ENCODE assay signal across 16 cellular contexts in the genomic region with DNA sequence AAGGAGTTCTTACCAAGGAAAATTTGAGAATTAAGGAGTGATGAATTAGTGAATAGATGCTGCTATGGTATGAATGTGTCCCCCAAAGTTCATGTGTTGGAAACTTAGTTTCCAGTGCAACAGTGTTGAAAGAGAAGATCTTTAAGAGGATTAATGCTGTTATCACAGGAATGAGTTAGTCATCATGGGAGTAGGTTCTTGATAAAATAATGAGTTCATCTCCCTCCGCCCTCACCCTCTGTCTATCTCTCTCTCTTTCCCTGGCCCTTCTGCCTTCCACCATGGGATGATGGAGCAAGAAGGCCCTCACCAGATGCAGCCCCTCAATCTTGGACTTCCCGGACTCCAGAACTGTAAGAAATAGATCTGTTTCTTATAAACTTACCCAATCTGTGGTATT. TPM values are rescaled to one million over a fixed set of nuclear protein-coding genes. Genes with fewer than 3 reads are reported as not detected.
DNase-seq lines count a peak whose midpoint lies in the region; ATAC-seq and TF ChIP-seq lines count a peak whose summit lies in the region.
"Had no signal": no experiment of that assay in that cellular context is flagged by ENCODE, and none has a peak within 500 bp of the region (broad histone marks: within the 10 kb centered on the region; RNA-seq: fewer than 3 reads in every experiment).

No MANE protein-coding gene starts in this region.

- H3K27ac Mint-ChIP-seq in stimulated activated naive CD8-positive, alpha-beta T cell treated with anti-CD3 and anti-CD28 coated beads, Interleukin-15, amount 100 ng/mL, for 72 hours = no peak overlapping the region
- H3K27ac Mint-ChIP-seq in activated T-cell treated with anti-CD3 and anti-CD28 coated beads, Interleukin-2, amount 50 U/mL, for 72 hours = no peak overlapping the region
- no peak overlapping the region for H3K27ac Mint-ChIP-seq in CD14-positive monocyte
- H3K27ac Mint-ChIP-seq: B cell; CD4-positive, CD25-positive, alpha-beta regulatory T cell; CD8-positive, alpha-beta memory T cell; GM23338; HFFc6 had no signal

- DNase-seq in stimulated activated naive CD8-positive, alpha-beta T cell treated with anti-CD3 and anti-CD28 coated beads, Interleukin-15, Interleukin-2, amounts not matched to agents 100 U/mL and 50 U/mL, for 24 hours = no peak
- DNase-seq in stimulated activated naive CD8-positive, alpha-beta T cell treated with anti-CD3 and anti-CD28 coated beads, Interleukin-15, amount 100 ng/mL, for 72 hours = no peak
- peak; percentile 7 to 19 for DNase-seq in erythroblast (lab: John Stamatoyannopoulos, UW)
- DNase-seq in omental fat pad (ENCODE audit: low spot score) = no peak
- no peak for DNase-seq in DMS 273 treated with DMSO at 0.1 percent for 48 hours (lab: John Stamatoyannopoulos, UW)
- no peak for DNase-seq in activated T-cell treated with anti-CD3 and anti-CD28 coated beads, Interleukin-2, amount 50 U/mL, for 72 hours
- no peak for DNase-seq in CD14-positive monocyte (ENCODE audit: low spot score)
- DNase-seq: 8988T; CD4-positive, CD25-positive, alpha-beta regulatory T cell; CD8-positive, alpha-beta memory T cell; COR-L47; HFFc6; IMR-90 had no signal

- no peak for TF ChIP-seq CTCF in omental fat pad (IDR thresholded peaks at IDR 0.05)
- no peak for TF ChIP-seq CTCF in CD14-positive monocyte (IDR thresholded peaks at IDR 0.05)

- ATAC-seq in stimulated activated naive CD8-positive, alpha-beta T cell treated with anti-CD3 and anti-CD28 coated beads, Interleukin-15, Interleukin-2, amounts not matched to agents 100 U/mL and 50 U/mL, for 24 hours = peak; percentile 40
- ATAC-seq in stimulated activated naive CD8-positive, alpha-beta T cell treated with anti-CD3 and anti-CD28 coated beads, Interleukin-15, amount 100 ng/mL, for 72 hours = no peak
- peak; percentile 57 for ATAC-seq in omental fat pad (ENCODE audit: low FRiP score)
- ATAC-seq in activated T-cell treated with anti-CD3 and anti-CD28 coated beads, Interleukin-2, amount 50 U/mL, for 72 hours (replicated peaks in 1 of 2) = no peak
- ATAC-seq: GM23338, HCT116 had no signal

- intact Hi-C loops in CD14-positive monocyte (cut with micrococcal nuclease) = no loop called here

- H3K4me3 Mint-ChIP-seq in stimulated activated naive CD8-positive, alpha-beta T cell treated with anti-CD3 and anti-CD28 coated beads, Interleukin-15, amount 100 ng/mL, for 72 hours = no peak overlapping the region
- no peak overlapping the region for H3K4me3 Mint-ChIP-seq in activated T-cell treated with anti-CD3 and anti-CD28 coated beads, Interleukin-2, amount 50 U/mL, for 72 hours
- H3K4me3 Mint-ChIP-seq in CD14-positive monocyte = no peak overlapping the region
- H3K4me3 Mint-ChIP-seq: B cell; CD4-positive, CD25-positive, alpha-beta regulatory T cell; CD8-positive, alpha-beta memory T cell; GM23338; HFFc6 had no signal

- H3K27me3 Mint-ChIP-seq in stimulated activated naive CD8-positive, alpha-beta T cell treated with anti-CD3 and anti-CD28 coated beads, Interleukin-15, amount 100 ng/mL, for 72 hours = no peaks in the 10 kb centered on the region
- peaks cover under 1% of the 10 kb centered on the region for H3K27me3 Mint-ChIP-seq in activated T-cell treated with anti-CD3 and anti-CD28 coated beads, Interleukin-2, amount 50 U/mL, for 72 hours (ENCODE audit: low read depth)
- H3K27me3 Mint-ChIP-seq in CD14-positive monocyte (ENCODE audit: low read depth in 3 of 3) = peaks cover 1 to 5% (median 2%) of the 10 kb centered on the region in 3 donors

- peaks cover 2 to 5% of the 10 kb centered on the region in 2 donors for H3K36me3 Mint-ChIP-seq in activated T-cell treated with anti-CD3 and anti-CD28 coated beads, Interleukin-2, amount 50 U/mL, for 72 hours (ENCODE audit: insufficient read depth in 2 of 2)
- H3K36me3 Mint-ChIP-seq in CD14-positive monocyte = no peaks in the 10 kb centered on the region
- H3K36me3 Mint-ChIP-seq: CD4-positive, CD25-positive, alpha-beta regulatory T cell had no signal

- TF ChIP-seq POLR2A in erythroblast (IDR thresholded peaks at IDR 0.05; ENCODE audit: low read length) = no peak

- no peaks in the 10 kb centered on the region for H3K9me3 Mint-ChIP-seq in stimulated activated naive CD8-positive, alpha-beta T cell treated with anti-CD3 and anti-CD28 coated beads, Interleukin-15, amount 100 ng/mL, for 72 hours
- H3K9me3 Mint-ChIP-seq in activated T-cell treated with anti-CD3 and anti-CD28 coated beads, Interleukin-2, amount 50 U/mL, for 72 hours = peaks cover 3 to 6% of the 10 kb centered on the region in 2 donors
- H3K9me3 Mint-ChIP-seq in CD14-positive monocyte = peaks cover 7 to 39% (median 26%) of the 10 kb centered on the region in 7 donors

- H3K4me1 Mint-ChIP-seq in stimulated activated naive CD8-positive, alpha-beta T cell treated with anti-CD3 and anti-CD28 coated beads, Interleukin-15, amount 100 ng/mL, for 72 hours = no peaks in the 10 kb centered on the region
- H3K4me1 Mint-ChIP-seq in activated T-cell treated with anti-CD3 and anti-CD28 coated beads, Interleukin-2, amount 50 U/mL, for 72 hours (ENCODE audit: low read depth) = no peaks in the 10 kb centered on the region
- peaks cover 2% of the 10 kb centered on the region for H3K4me1 Mint-ChIP-seq in CD14-positive monocyte
- H3K4me1 Mint-ChIP-seq: B cell; CD4-positive, CD25-positive, alpha-beta regulatory T cell; CD8-positive, alpha-beta memory T cell; GM23338 had no signal

RNA-seq across cellular contexts. Expression of gene KLHL8, which starts 38.3 kb away (rescaled TPM):
- total RNA-seq in omental fat pad = 10 to 100 TPM in 2 of 4 donors, 1 to 10 TPM in 2; 8.4 to 12.1 (median 10.4) TPM
- 10 to 100 TPM in 1 of 2 donors, 1 to 10 TPM in 1; 9.7 to 10.9 TPM for total RNA-seq in activated T-cell treated with anti-CD3 and anti-CD28 coated beads, Interleukin-2, amount 50 U/mL, for 72 hours
- polyA plus RNA-seq in CD14-positive monocyte = 10 to 100 TPM; 23.7 to 28.6 TPM

Comparison
In these comparisons a context has a peak if more than half of its experiments do, and no peak if none do; other contexts are left out.
1. ATAC-seq: peak in stimulated activated naive CD8-positive, alpha-beta T cell treated with anti-CD3 and anti-CD28 coated beads, Interleukin-15, Interleukin-2, amounts not matched to agents 100 U/mL and 50 U/mL, for 24 hours (single experiment) and omental fat pad (single experiment); none in stimulated activated naive CD8-positive, alpha-beta T cell treated with anti-CD3 and anti-CD28 coated beads, Interleukin-15, amount 100 ng/mL, for 72 hours (single experiment) and activated T-cell treated with anti-CD3 and anti-CD28 coated beads, Interleukin-2, amount 50 U/mL, for 72 hours (0 of 2).
2. DNase-seq: peak in erythroblast (2 of 2); none in stimulated activated naive CD8-positive, alpha-beta T cell treated with anti-CD3 and anti-CD28 coated beads, Interleukin-15, Interleukin-2, amounts not matched to agents 100 U/mL and 50 U/mL, for 24 hours (single experiment), stimulated activated naive CD8-positive, alpha-beta T cell treated with anti-CD3 and anti-CD28 coated beads, Interleukin-15, amount 100 ng/mL, for 72 hours (0 of 2), omental fat pad (single experiment), DMS 273 treated with DMSO at 0.1 percent for 48 hours (single experiment), activated T-cell treated with anti-CD3 and anti-CD28 coated beads, Interleukin-2, amount 50 U/mL, for 72 hours (0 of 2) and CD14-positive monocyte (single experiment).